In the genomic region with DNA sequence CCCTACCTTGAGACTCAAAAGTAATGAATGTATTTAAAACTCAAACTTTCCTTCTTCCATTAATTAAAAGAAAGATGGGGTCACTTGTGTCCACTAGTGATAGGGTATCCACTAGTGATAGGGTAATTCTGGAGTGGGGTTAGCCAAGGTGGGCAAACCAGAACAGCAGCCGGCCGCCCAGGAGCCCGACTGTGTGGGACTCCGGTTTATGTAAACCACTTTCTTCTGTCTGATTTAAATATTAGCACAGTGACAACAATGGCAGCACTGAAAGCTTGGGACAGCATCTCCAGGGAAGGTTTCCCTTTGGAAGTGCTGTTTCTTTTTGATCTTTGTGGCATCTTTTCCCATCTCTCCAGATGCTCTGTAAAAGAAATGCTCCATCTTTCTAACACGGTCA, we compare ENCODE assay signal across 10 cellular contexts. TPM values are rescaled to one million over a fixed set of nuclear protein-coding genes. Genes with fewer than 3 reads are reported as not detected.
DNase-seq lines count a peak whose midpoint lies in the region; ATAC-seq and TF ChIP-seq lines count a peak whose summit lies in the region.
"Had no signal": no experiment of that assay in that cellular context is flagged by ENCODE, and none has a peak within 500 bp of the region (broad histone marks: within the 10 kb centered on the region; RNA-seq: fewer than 3 reads in every experiment).

No MANE protein-coding gene starts in this region.

- BruUV-seq in Panc1 (replicated peaks; lab: Mats Ljungman, UMichigan) = no TSS peak

- H3K27me3 ChIP-seq in CD4-positive, alpha-beta memory T cell (ENCODE audit: insufficient read depth, low read length) = peaks cover 4% of the 10 kb centered on the region
- H3K27me3 ChIP-seq in Panc1 (ENCODE audit: control insufficient read depth, insufficient read depth, low read length) = peaks cover 22% of the 10 kb centered on the region
- H3K27me3 ChIP-seq in esophagus (ENCODE audit: control insufficient read depth in 1 of 2, insufficient read depth in 2 of 2, low read length in 2 of 2) = no peaks in the 10 kb centered on the region
- no peaks in the 10 kb centered on the region for H3K27me3 ChIP-seq in psoas muscle (ENCODE audit: insufficient read depth in 3 of 3, low read length in 2 of 3)
- H3K27me3 ChIP-seq in MM.1S (replicated peaks; ENCODE audit: insufficient read depth, low read length) = no peaks in the 10 kb centered on the region

- H3K36me3 Mint-ChIP-seq in CD4-positive, alpha-beta memory T cell = no peaks in the 10 kb centered on the region

- H3K36me3 ChIP-seq in CD4-positive, alpha-beta memory T cell (ENCODE audit: insufficient read depth, low read length) = no peaks in the 10 kb centered on the region
- H3K36me3 ChIP-seq in Panc1 (ENCODE audit: control insufficient read depth, insufficient read depth, low read length) (peaks cover 2% of the 10 kb centered on the region; the same call in 1 of the 2 replicates), esophagus (ENCODE audit: control insufficient read depth in 2 of 2, insufficient read depth in 2 of 2, low read length in 1 of 2) (no peaks in the 10 kb centered on the region), psoas muscle (ENCODE audit: insufficient read depth in 1 of 2, low read depth in 1 of 2) (no peaks in the 10 kb centered on the region), MM.1S (replicated peaks; ENCODE audit: insufficient read depth, low read length) (no peaks in the 10 kb centered on the region)

- H3K9ac ChIP-seq in MM.1S (ENCODE audit: low read length) = no peak overlapping the region
- H3K9ac ChIP-seq: parathyroid adenoma had no signal

- CTCF ChIA-PET in CD4-positive, alpha-beta memory T cell (lab: Charles Lee; ENCODE audit: partially characterized antibody) = no interaction called here
- CTCF ChIA-PET in Panc1 (lab: Charles Lee) = no interaction called here

- H3K27me3 Mint-ChIP-seq in CD4-positive, alpha-beta memory T cell = peaks cover 22 to 26% of the 10 kb centered on the region in 2 donors

- no peak overlapping the region for H3K4me3 ChIP-seq in CD4-positive, alpha-beta memory T cell (ENCODE audit: low read length in 2 of 2)
- H3K4me3 ChIP-seq in Panc1 (ENCODE audit: low read depth in 2 of 2, low read length in 2 of 2) (peak overlapping the region in 1 of 2 experiments; percentile 34; a peak in 3 of 4 replicates), esophagus (ENCODE audit: low read depth in 1 of 2, low read length in 2 of 2) (peak overlapping the region; percentile 73 to 78), psoas muscle (peak overlapping the region; percentile 74), MM.1S (ENCODE audit: low read length) (no peak overlapping the region)

- peak; percentile 7; the same call in 1 of the 2 replicates for ATAC-seq in Panc1
- no peak for ATAC-seq in psoas muscle

- no peaks in the 10 kb centered on the region for H3K9me2 ChIP-seq in MM.1S (replicated peaks; ENCODE audit: insufficient read depth, low read length)

- H3K4me2 ChIP-seq in MM.1S (ENCODE audit: low read depth, low read length) = no peak overlapping the region

- H3K9me3 Mint-ChIP-seq in CD4-positive, alpha-beta memory T cell = no peaks in the 10 kb centered on the region

- POLR2A ChIA-PET in CD4-positive, alpha-beta memory T cell (lab: Charles Lee; ENCODE audit: partially characterized antibody) = interaction anchor here (1.6 kb wide), 1 partner anchor 114 kb away, joined by 3 read pairs; a partner anchor contains a TSS
- POLR2A ChIA-PET in Panc1 (lab: Charles Lee) = no interaction called here

- WGBS in esophagus, 2 donors = 62 to 78% methylated on average over 5 of the region's 5 CpGs
- 78 to 96% (median 85%) methylated on average over 5 of the region's 5 CpGs for WGBS in psoas muscle, 3 donors

- H3K4me1 Mint-ChIP-seq in CD4-positive, alpha-beta memory T cell = peaks cover 10 to 23% (median 18%) of the 10 kb centered on the region in 4 donors

- no peak overlapping the region for H3K27ac ChIP-seq in CD4-positive, alpha-beta memory T cell (ENCODE audit: low read depth, low read length)
- H3K27ac ChIP-seq in Panc1 (ENCODE audit: low read length) = no peak overlapping the region
- peak overlapping the region; percentile 38 to 68 for H3K27ac ChIP-seq in esophagus (ENCODE audit: low read depth in 2 of 2, low read length in 1 of 2)
- H3K27ac ChIP-seq in psoas muscle = no peak overlapping the region
- no peak overlapping the region for H3K27ac ChIP-seq in MM.1S (ENCODE audit: low read length)
- H3K27ac ChIP-seq: parathyroid adenoma had no signal

- DNase-seq in CD4-positive, alpha-beta memory T cell = no peak
- DNase-seq in Panc1 (ENCODE audit: low read depth, low spot score) (no peak), psoas muscle (no peak), GDM1 (lab: John Stamatoyannopoulos, UW) (no peak), MM.1S (no peak), HT-29 (ENCODE audit: low spot score) (no peak), SHP77 (lab: John Stamatoyannopoulos, UW) (no peak)
- DNase-seq: activated gamma-delta T cell had no signal

- intact Hi-C loops in CD4-positive, alpha-beta memory T cell (cut with micrococcal nuclease) = no loop called here
- intact Hi-C loops in Panc1 (cut with micrococcal nuclease; ENCODE audit: unreplicated experiment) = no loop called here
- intact Hi-C loops in psoas muscle (cut with DNase I) = no loop called here

- TF ChIP-seq CTCF in Panc1 (IDR thresholded peaks at IDR 0.05) = no peak
- no peak for TF ChIP-seq CTCF in psoas muscle (IDR thresholded peaks at IDR 0.05)
- no peak for TF ChIP-seq CTCF in MM.1S (IDR thresholded peaks at IDR 0.05; ENCODE audit: low read length)

- no peaks in the 10 kb centered on the region for H4K20me1 ChIP-seq in MM.1S (ENCODE audit: insufficient read depth, low read length)

- no peaks in the 10 kb centered on the region for H3K9me3 ChIP-seq in CD4-positive, alpha-beta memory T cell (ENCODE audit: control insufficient read depth in 1 of 2, low read length in 2 of 2)
- H3K9me3 ChIP-seq in Panc1 (ENCODE audit: control insufficient read depth, insufficient read depth, low read depth, low read length) = no peaks in the 10 kb centered on the region
- H3K9me3 ChIP-seq in esophagus (ENCODE audit: control insufficient read depth in 2 of 2, insufficient read depth in 1 of 2, low read depth in 1 of 2, low read length in 1 of 2) = no peaks in the 10 kb centered on the region
- no peaks in the 10 kb centered on the region for H3K9me3 ChIP-seq in psoas muscle
- H3K9me3 ChIP-seq in MM.1S (replicated peaks; ENCODE audit: insufficient read depth, low read length) = no peaks in the 10 kb centered on the region

- peak overlapping the region; percentile 12 to 76 (median 62) for H3K4me3 Mint-ChIP-seq in CD4-positive, alpha-beta memory T cell

- peaks cover 14% of the 10 kb centered on the region for H3K4me1 ChIP-seq in CD4-positive, alpha-beta memory T cell (ENCODE audit: insufficient read depth, low read length)
- H3K4me1 ChIP-seq in Panc1 (ENCODE audit: control insufficient read depth, insufficient read depth, low read length) (no peaks in the 10 kb centered on the region), esophagus (ENCODE audit: control insufficient read depth in 2 of 2, insufficient read depth in 2 of 2, low read length in 1 of 2) (peaks cover 4 to 14% of the 10 kb centered on the region in 2 donors), psoas muscle (peaks cover 9% of the 10 kb centered on the region), MM.1S (ENCODE audit: low read length) (no peaks in the 10 kb centered on the region)
- H3K4me1 ChIP-seq: parathyroid adenoma had no signal

- peak overlapping the region in 1 of 7 donors; percentile 32 for H3K27ac Mint-ChIP-seq in CD4-positive, alpha-beta memory T cell

- H3K79me2 ChIP-seq in MM.1S (ENCODE audit: low read length) = no peaks in the 10 kb centered on the region
- H3K79me2 ChIP-seq: parathyroid adenoma had no signal

- H2AFZ ChIP-seq in MM.1S (ENCODE audit: low read length) = no peak overlapping the region

- no peaks in the 10 kb centered on the region for H3F3A ChIP-seq in MM.1S (ENCODE audit: insufficient read depth, low read length)

- in situ Hi-C loops in Panc1 (cut with HindIII; ENCODE audit: low pct_unique_long_range_greater_than_20kb, low sequenced_read_pairs) = no loop called here

RNA-seq across cellular contexts. Expression of a gene that starts 0.7 kb away (rescaled TPM):
- total RNA-seq in CD4-positive, alpha-beta memory T cell = 1 to 10 TPM; 1.2 to 1.7 TPM
- under 1 TPM; 0.16 to 0.96 TPM for polyA plus RNA-seq in CD4-positive, alpha-beta memory T cell
- 1.1 TPM for total RNA-seq in Panc1 (2021; ENCODE audit: unreplicated experiment)
- polyA plus RNA-seq in Panc1 (2012; ENCODE audit: insufficient read length) = 0.50 TPM
- polyA plus RNA-seq in esophagus = 10 to 100 TPM; 38.2 to 71.6 TPM
- 10 to 100 TPM in 1 of 4 donors, 1 to 10 TPM in 3; 2.6 to 24.8 (median 4.6) TPM for total RNA-seq in psoas muscle
- 1 to 10 TPM; 2.0 to 4.2 (median 3.4) TPM for polyA plus RNA-seq in psoas muscle
- 6.5 and 7.7 TPM in 2 replicates for total RNA-seq in HT-29 (2014; rRNA removed; shearing (Covaris generic))

Comparison
In these comparisons a context has a peak if more than half of its experiments do, and no peak if none do; other contexts are left out.
1. H3K27ac ChIP-seq: peak in esophagus (2 of 2); none in CD4-positive, alpha-beta memory T cell (single experiment), Panc1 (single experiment), psoas muscle (single experiment) and MM.1S (single experiment).
2. H3K4me3 ChIP-seq: peak in esophagus (2 of 2) and psoas muscle (single experiment); none in CD4-positive, alpha-beta memory T cell (0 of 2) and MM.1S (single experiment).